In genomic region chr17:78081551-78081950, GRCh38 we compare ENCODE assay signal across 31 cellular contexts. TPM values are rescaled to one million over a fixed set of nuclear protein-coding genes. Genes with fewer than 3 reads are reported as not detected.
DNase-seq lines count a peak whose midpoint lies in the region; ATAC-seq and TF ChIP-seq lines count a peak whose summit lies in the region.
"Had no signal": no experiment of that assay in that cellular context is flagged by ENCODE, and none has a peak within 500 bp of the region (broad histone marks: within the 10 kb centered on the region; RNA-seq: fewer than 3 reads in every experiment).

No MANE protein-coding gene starts in this region.

- H3K4me1 Mint-ChIP-seq in activated T-cell treated with anti-CD3 and anti-CD28 coated beads, Interleukin-2, amount 50 U/mL, for 72 hours (ENCODE audit: low read depth), result no peaks in the 10 kb centered on the region
- peaks cover 2% of the 10 kb centered on the region for H3K4me1 Mint-ChIP-seq in activated T-cell treated with anti-CD3 and anti-CD28 coated beads, Interleukin-2, amount 50 U/mL, for 24 hours (ENCODE audit: low read depth)
- H3K4me1 Mint-ChIP-seq: nephron progenitor cell had no signal

- no peak overlapping the region for H3K4me3 ChIP-seq in lower lobe of right lung
- H3K4me3 ChIP-seq: pancreas, thoracic aorta, uterus had no signal

- no peak for TF ChIP-seq CTCF in lower lobe of right lung (IDR thresholded peaks at IDR 0.05)

- intact Hi-C loops in left ventricle myocardium superior (cut with micrococcal nuclease) (no loop called here), lower lobe of right lung (cut with DNase I) (no loop called here)

- H3K36me3 Mint-ChIP-seq in activated T-cell treated with anti-CD3 and anti-CD28 coated beads, Interleukin-2, amount 50 U/mL, for 72 hours (ENCODE audit: insufficient read depth in 2 of 2), result peaks cover 2 to 10% of the 10 kb centered on the region in 2 donors
- peaks cover 80% of the 10 kb centered on the region for H3K36me3 Mint-ChIP-seq in activated T-cell treated with anti-CD3 and anti-CD28 coated beads, Interleukin-2, amount 50 U/mL, for 24 hours (ENCODE audit: low read depth)

- ATAC-seq in activated T-cell treated with anti-CD3 and anti-CD28 coated beads, Interleukin-2, amount 50 U/mL, for 72 hours (replicated peaks in 1 of 2), result no peak
- peak; percentile 17 for ATAC-seq in left ventricle myocardium superior
- ATAC-seq in lower lobe of right lung, result no peak
- ATAC-seq: CD8-positive, alpha-beta T cell; esophagus mucosa; Panc1; pancreas had no signal

- H3K4me3 Mint-ChIP-seq in activated T-cell treated with anti-CD3 and anti-CD28 coated beads, Interleukin-2, amount 50 U/mL, for 72 hours, result no peak overlapping the region
- no peak overlapping the region for H3K4me3 Mint-ChIP-seq in activated T-cell treated with anti-CD3 and anti-CD28 coated beads, Interleukin-2, amount 50 U/mL, for 24 hours
- H3K4me3 Mint-ChIP-seq: activated CD4-positive, alpha-beta T cell treated with anti-CD3 and anti-CD28 coated beads, Interleukin-2, amount 10 ng/mL, durations not matched to agents 7 days and 5 days; CD8-positive, alpha-beta T cell; IgD-negative memory B cell; nephron progenitor cell had no signal

- peak overlapping the region; percentile 27 for H3K27ac Mint-ChIP-seq in activated T-cell treated with anti-CD3 and anti-CD28 coated beads, Interleukin-2, amount 50 U/mL, for 72 hours
- no peak overlapping the region for H3K27ac Mint-ChIP-seq in activated T-cell treated with anti-CD3 and anti-CD28 coated beads, Interleukin-2, amount 50 U/mL, for 24 hours
- H3K27ac Mint-ChIP-seq: activated CD4-positive, alpha-beta T cell treated with anti-CD3 and anti-CD28 coated beads, Interleukin-2, amount 10 ng/mL, durations not matched to agents 7 days and 5 days; IgD-negative memory B cell; nephron progenitor cell had no signal

- H3K27me3 Mint-ChIP-seq in activated T-cell treated with anti-CD3 and anti-CD28 coated beads, Interleukin-2, amount 50 U/mL, for 72 hours (ENCODE audit: low read depth), result no peaks in the 10 kb centered on the region
- no peaks in the 10 kb centered on the region for H3K27me3 Mint-ChIP-seq in activated T-cell treated with anti-CD3 and anti-CD28 coated beads, Interleukin-2, amount 50 U/mL, for 24 hours
- H3K27me3 Mint-ChIP-seq: activated CD4-positive, alpha-beta T cell treated with anti-CD3 and anti-CD28 coated beads, Interleukin-2, amount 10 ng/mL, durations not matched to agents 7 days and 5 days; IgD-negative memory B cell had no signal

- H3K27ac ChIP-seq in angular gyrus (ENCODE audit: low read depth, low read length) (peak overlapping the region; percentile 70), substantia nigra (ENCODE audit: low read depth, low read length, poor library complexity, severe bottlenecking) (peak overlapping the region; percentile 73), lower lobe of right lung (no peak overlapping the region)
- H3K27ac ChIP-seq: pancreas, thoracic aorta, uterus, WERI-Rb-1 had no signal

- no peak for DNase-seq in activated T-cell treated with anti-CD3 and anti-CD28 coated beads, Interleukin-2, amount 50 U/mL, for 72 hours
- DNase-seq in activated T-cell treated with anti-CD3 and anti-CD28 coated beads, Interleukin-2, amount 50 U/mL, for 24 hours, result no peak
- no peak for DNase-seq in left ventricle myocardium superior
- DNase-seq in substantia nigra (lab: John Stamatoyannopoulos, UW), result peak in 2 of 49 donors; percentile 6 to 36
- DNase-seq in NCI-H1092 treated with DMSO at 0.1 percent for 48 hours (lab: John Stamatoyannopoulos, UW), result no peak
- no peak for DNase-seq in NCI-H146 treated with DMSO at 0.1 percent for 48 hours (lab: John Stamatoyannopoulos, UW; ENCODE audit: unreplicated experiment)
- no peak for DNase-seq in lower lobe of right lung
- DNase-seq: activated CD4-positive, alpha-beta T cell treated with anti-CD3 and anti-CD28 coated beads, Interleukin-2, amount 10 ng/mL, durations not matched to agents 7 days and 5 days; activated gamma-delta T cell; caudate nucleus; CD8-positive, alpha-beta T cell; cortex of kidney; EL; foreskin fibroblast; GOT3; NCI-H1092; NCI-H187; NCI-H524 treated with DMSO at 0.1 percent for 48 hours; nephron progenitor cell; pancreas; SIG-M5; stimulated activated CD4-positive, alpha-beta T cell treated with anti-CD3 and anti-CD28 coated beads, Interleukin-1b, Interleukin-23, amount 100 ng/mL, for 48 hours; stimulated activated naive CD4-positive, alpha-beta T cell treated with Interleukin-2 at 50 U/mL for 16 hours; T1000; uterus; WERI-Rb-1 had no signal

- H3K36me3 ChIP-seq in lower lobe of right lung, result peaks cover 81% of the 10 kb centered on the region
- H3K36me3 ChIP-seq: uterus had no signal

- no peaks in the 10 kb centered on the region for H3K4me1 ChIP-seq in lower lobe of right lung
- H3K4me1 ChIP-seq: pancreas, uterus had no signal

- no peaks in the 10 kb centered on the region for H3K9me3 ChIP-seq in lower lobe of right lung
- H3K9me3 ChIP-seq: pancreas, thoracic aorta, uterus had no signal

- H3K9me3 Mint-ChIP-seq in activated T-cell treated with anti-CD3 and anti-CD28 coated beads, Interleukin-2, amount 50 U/mL, for 72 hours, result no peaks in the 10 kb centered on the region
- H3K9me3 Mint-ChIP-seq in activated T-cell treated with anti-CD3 and anti-CD28 coated beads, Interleukin-2, amount 50 U/mL, for 24 hours, result no peaks in the 10 kb centered on the region
- H3K9me3 Mint-ChIP-seq: activated CD4-positive, alpha-beta T cell treated with anti-CD3 and anti-CD28 coated beads, Interleukin-2, amount 10 ng/mL, durations not matched to agents 7 days and 5 days; CD8-positive, alpha-beta T cell; IgD-negative memory B cell; nephron progenitor cell had no signal

- no peaks in the 10 kb centered on the region for H3K27me3 ChIP-seq in lower lobe of right lung (ENCODE audit: low read depth)
- H3K27me3 ChIP-seq: pancreas, uterus had no signal

RNA-seq across cellular contexts. Expression of gene TMC6, which starts 47.0 kb away (rescaled TPM):
- 100 to 1,000 TPM; 129 to 137 TPM for total RNA-seq in activated T-cell treated with anti-CD3 and anti-CD28 coated beads, Interleukin-2, amount 50 U/mL, for 72 hours
- 69.2 TPM for total RNA-seq in left ventricle myocardium superior
- 173 TPM for total RNA-seq in lower lobe of right lung

RNA-seq across cellular contexts. Expression of gene TMC8, which starts 49.0 kb away (rescaled TPM):
- 100 to 1,000 TPM; 102 to 124 TPM for total RNA-seq in activated T-cell treated with anti-CD3 and anti-CD28 coated beads, Interleukin-2, amount 50 U/mL, for 72 hours
- total RNA-seq in left ventricle myocardium superior (1.5 TPM), lower lobe of right lung (33.8 TPM)

Comparison
In these comparisons a context has a peak if more than half of its experiments do, and no peak if none do; other contexts are left out.
1. RNA of gene TMC8, which starts 49.0 kb away (total RNA-seq): 102 to 124 TPM in activated T-cell treated with anti-CD3 and anti-CD28 coated beads, Interleukin-2, amount 50 U/mL, for 72 hours and 33.8 TPM in lower lobe of right lung (single experiment); 1.5 TPM in left ventricle myocardium superior (single experiment); every median in the first group is over 10 times any median in the second.